ENCODE assay signal across 1 cellular context in the genomic region with DNA sequence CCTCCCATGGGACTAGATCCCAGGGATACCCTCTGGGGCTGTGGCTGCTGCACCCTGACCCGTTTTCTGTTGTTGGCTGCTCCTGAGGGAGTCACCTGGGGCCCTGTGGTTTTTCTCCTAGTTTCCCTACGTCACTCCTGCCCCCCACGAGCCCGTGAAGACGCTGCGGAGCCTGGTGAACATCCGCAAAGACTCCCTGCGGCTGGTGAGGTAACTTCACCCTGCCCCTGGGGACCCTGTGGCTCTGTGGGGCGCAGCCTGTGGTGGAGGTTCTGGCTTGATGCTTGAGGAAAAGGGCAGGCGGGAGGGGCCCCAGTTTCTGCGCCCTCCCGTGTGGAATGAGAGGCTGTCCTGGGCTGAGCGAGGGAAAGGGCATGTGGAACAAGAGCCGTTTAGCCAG.
A peak's percentile ranks its signal among the peaks of the same experiment; 100 is the strongest.
TF ChIP-seq lines count a peak whose summit lies in the region.

No MANE protein-coding gene starts in this region.

TF ChIP-seq in GM12878, 131 proteins besides CTCF, POLR2A, EP300 and RAD21:
- TF ChIP-seq NR2F1 (conservative IDR thresholded peaks at IDR 0.05) (0 out of 2 replicates have a peak, but pooled peaks have one; percentile 13), RB1 (IDR thresholded peaks at IDR 0.05; ENCODE audit: borderline replicate concordance) (no peak), IKZF2 (IDR thresholded peaks at IDR 0.05) (peak in 1 of 2 experiments; percentile 25; a peak in 1 of 4 replicates), MEF2B (IDR thresholded peaks at IDR 0.05; ENCODE audit: partially characterized antibody, poor library complexity, severe bottlenecking) (peak; percentile 37)
